In genomic region chr10:133277993-133278576, GRCh38 we compare ENCODE assay signal across 10 cellular contexts. TPM values are rescaled to one million over a fixed set of nuclear protein-coding genes. Genes with fewer than 3 reads are reported as not detected.
DNase-seq lines count a peak whose midpoint lies in the region; ATAC-seq and TF ChIP-seq lines count a peak whose summit lies in the region.
"Had no signal": no experiment of that assay in that cellular context is flagged by ENCODE, and none has a peak within 500 bp of the region (broad histone marks: within the 10 kb centered on the region; RNA-seq: fewer than 3 reads in every experiment).

No MANE protein-coding gene starts in this region.

- H3K4me3 ChIP-seq in esophagus squamous epithelium, result no peak overlapping the region
- H3K4me3 ChIP-seq: ascending aorta had no signal

- no peak for DNase-seq in activated CD8-positive, alpha-beta memory T cell treated with anti-CD3 and anti-CD28 coated beads, Interleukin-2, amount 10 ng/mL, durations not matched to agents 7 days and 5 days
- no peak for DNase-seq in activated CD8-positive, alpha-beta memory T cell treated with anti-CD3 and anti-CD28 coated beads, Interleukin-2, amount 50 U/mL, for 4 hours
- DNase-seq in T-cell (peak in 1 of 34 experiments; percentile 15), esophagus squamous epithelium (lab: John Stamatoyannopoulos, UW) (no peak), HEK293T (ENCODE audit: extremely low spot score) (no peak), NCI-H1930 (lab: John Stamatoyannopoulos, UW) (no peak)

- H3K27me3 Mint-ChIP-seq in activated CD8-positive, alpha-beta memory T cell treated with anti-CD3 and anti-CD28 coated beads, Interleukin-2, amount 10 ng/mL, durations not matched to agents 7 days and 5 days, result no peaks in the 10 kb centered on the region
- no peaks in the 10 kb centered on the region for H3K27me3 Mint-ChIP-seq in T-cell
- H3K27me3 Mint-ChIP-seq in stimulated activated memory B cell treated with anti-CD40 and anti-IgM and Interleukin-4, amounts not matched to agents 10 μg/mL and 1 μg/mL and 100 μg/mL, for 72 hours, result no peaks in the 10 kb centered on the region

- TF ChIP-seq CTCF in esophagus squamous epithelium (IDR thresholded peaks at IDR 0.05), result no peak

- ATAC-seq in activated CD8-positive, alpha-beta memory T cell treated with anti-CD3 and anti-CD28 coated beads, Interleukin-2, amount 10 ng/mL, durations not matched to agents 7 days and 5 days, result peak; percentile 0
- no peak for ATAC-seq in T-cell (replicated peaks in 1 of 4)
- ATAC-seq in stimulated activated memory B cell treated with anti-CD40 and anti-IgM and Interleukin-4, amounts not matched to agents 10 μg/mL and 1 μg/mL and 100 μg/mL, for 72 hours, result no peak
- no peak for ATAC-seq in HG02642 (IDR thresholded peaks at IDR 0.05; ENCODE audit: poor library complexity, unreplicated experiment)

- 41 to 53% methylated on average over 4 to 10 of the region's 12 CpGs for WGBS in esophagus squamous epithelium, 2 donors

- H3K4me3 Mint-ChIP-seq in activated CD8-positive, alpha-beta memory T cell treated with anti-CD3 and anti-CD28 coated beads, Interleukin-2, amount 10 ng/mL, durations not matched to agents 7 days and 5 days, result peak overlapping the region; percentile 78
- H3K4me3 Mint-ChIP-seq in T-cell, result peak overlapping the region; percentile 68 to 79 (median 68)
- peak overlapping the region; percentile 77 for H3K4me3 Mint-ChIP-seq in stimulated activated memory B cell treated with anti-CD40 and anti-IgM and Interleukin-4, amounts not matched to agents 10 μg/mL and 1 μg/mL and 100 μg/mL, for 72 hours

- peaks cover 19 to 61% (median 20%) of the 10 kb centered on the region in 3 donors for H3K4me1 ChIP-seq in esophagus squamous epithelium

- no peak for TF ChIP-seq POLR2A in esophagus squamous epithelium (IDR thresholded peaks at IDR 0.05)

- H3K4me1 Mint-ChIP-seq in activated CD8-positive, alpha-beta memory T cell treated with anti-CD3 and anti-CD28 coated beads, Interleukin-2, amount 10 ng/mL, durations not matched to agents 7 days and 5 days, result peaks cover 36% of the 10 kb centered on the region
- H3K4me1 Mint-ChIP-seq in T-cell, result peaks cover 27 to 40% (median 40%) of the 10 kb centered on the region in 3 donors
- peaks cover 55% of the 10 kb centered on the region for H3K4me1 Mint-ChIP-seq in stimulated activated memory B cell treated with anti-CD40 and anti-IgM and Interleukin-4, amounts not matched to agents 10 μg/mL and 1 μg/mL and 100 μg/mL, for 72 hours

- peak overlapping the region; percentile 99 for H3K27ac Mint-ChIP-seq in activated CD8-positive, alpha-beta memory T cell treated with anti-CD3 and anti-CD28 coated beads, Interleukin-2, amount 10 ng/mL, durations not matched to agents 7 days and 5 days
- peak overlapping the region; percentile 96 to 99 for H3K27ac Mint-ChIP-seq in T-cell
- peak overlapping the region; percentile 80 for H3K27ac Mint-ChIP-seq in stimulated activated memory B cell treated with anti-CD40 and anti-IgM and Interleukin-4, amounts not matched to agents 10 μg/mL and 1 μg/mL and 100 μg/mL, for 72 hours

- peaks cover 5% of the 10 kb centered on the region for H3K36me3 Mint-ChIP-seq in activated CD8-positive, alpha-beta memory T cell treated with anti-CD3 and anti-CD28 coated beads, Interleukin-2, amount 10 ng/mL, durations not matched to agents 7 days and 5 days
- peaks cover 9% of the 10 kb centered on the region for H3K36me3 Mint-ChIP-seq in T-cell
- peaks cover 19% of the 10 kb centered on the region for H3K36me3 Mint-ChIP-seq in stimulated activated memory B cell treated with anti-CD40 and anti-IgM and Interleukin-4, amounts not matched to agents 10 μg/mL and 1 μg/mL and 100 μg/mL, for 72 hours

- peaks cover 0 to 39% (median 6%) of the 10 kb centered on the region in 4 donors for H3K27me3 ChIP-seq in esophagus squamous epithelium
- H3K27me3 ChIP-seq: ascending aorta had no signal

- POLR2A ChIA-PET in T-cell (lab: Charles Lee), result interaction anchor here (1.1 to 2.6 kb wide), 2 partner anchors 29 to 30 kb away, joined by 4 to 6 read pairs; no protein-coding TSS in a partner anchor
- POLR2A ChIA-PET in HEK293T (lab: Yijun Ruan, JAX), result interaction anchor here (1.4 kb wide), 1 partner anchor 14 kb away, joined by 3 read pairs; no protein-coding TSS in a partner anchor

- peak overlapping the region in 3 of 4 donors; percentile 25 to 71 (median 69) for H3K27ac ChIP-seq in esophagus squamous epithelium

- no peaks in the 10 kb centered on the region for H3K9me3 Mint-ChIP-seq in activated CD8-positive, alpha-beta memory T cell treated with anti-CD3 and anti-CD28 coated beads, Interleukin-2, amount 10 ng/mL, durations not matched to agents 7 days and 5 days (ENCODE audit: low read depth)
- no peaks in the 10 kb centered on the region for H3K9me3 Mint-ChIP-seq in T-cell
- no peaks in the 10 kb centered on the region for H3K9me3 Mint-ChIP-seq in stimulated activated memory B cell treated with anti-CD40 and anti-IgM and Interleukin-4, amounts not matched to agents 10 μg/mL and 1 μg/mL and 100 μg/mL, for 72 hours

- peaks cover 10 to 47% (median 28%) of the 10 kb centered on the region in 3 donors for H3K36me3 ChIP-seq in esophagus squamous epithelium

- CTCF ChIA-PET in activated CD8-positive, alpha-beta memory T cell treated with anti-CD3 and anti-CD28 coated beads, Interleukin-2, amount 10 ng/mL, durations not matched to agents 7 days and 5 days (lab: Charles Lee), result interaction anchor here (0.7 to 2.6 kb wide), 11 partner anchors 9 to 134 kb away, joined by 3 to 21 read pairs (median 5); no protein-coding TSS in a partner anchor
- CTCF ChIA-PET in T-cell (lab: Charles Lee), result no interaction called here
- CTCF ChIA-PET in HEK293T (lab: Yijun Ruan, JAX), result interaction anchor here (1.1 kb wide), 1 partner anchor 35 kb away, joined by 3 read pairs; no protein-coding TSS in a partner anchor

- intact Hi-C loops in esophagus squamous epithelium (cut with DNase I), result no loop called here

- H3K9me3 ChIP-seq in esophagus squamous epithelium, result no peaks in the 10 kb centered on the region
- H3K9me3 ChIP-seq: ascending aorta had no signal

TF ChIP-seq in HEK293T, 16 proteins besides CTCF, POLR2A, EP300 and RAD21:
- TF ChIP-seq ELF4 (IDR thresholded peaks at IDR 0.05) (no peak), LEF1 (IDR thresholded peaks at IDR 0.05; ENCODE audit: borderline replicate concordance) (no peak), L3MBTL2 (conservative IDR thresholded peaks at IDR 0.05) (no peak), FOXK2 (IDR thresholded peaks at IDR 0.05) (no peak), TARDBP (IDR thresholded peaks at IDR 0.05) (no peak), SP1 (IDR thresholded peaks at IDR 0.05) (no peak), NFRKB (IDR thresholded peaks at IDR 0.05) (no peak), HDGF (IDR thresholded peaks at IDR 0.05; ENCODE audit: borderline replicate concordance) (no peak), FOXA1 (IDR thresholded peaks at IDR 0.05) (no peak), FOXM1 (IDR thresholded peaks at IDR 0.05; ENCODE audit: borderline replicate concordance) (no peak)
- TF ChIP-seq, protein P1, sequence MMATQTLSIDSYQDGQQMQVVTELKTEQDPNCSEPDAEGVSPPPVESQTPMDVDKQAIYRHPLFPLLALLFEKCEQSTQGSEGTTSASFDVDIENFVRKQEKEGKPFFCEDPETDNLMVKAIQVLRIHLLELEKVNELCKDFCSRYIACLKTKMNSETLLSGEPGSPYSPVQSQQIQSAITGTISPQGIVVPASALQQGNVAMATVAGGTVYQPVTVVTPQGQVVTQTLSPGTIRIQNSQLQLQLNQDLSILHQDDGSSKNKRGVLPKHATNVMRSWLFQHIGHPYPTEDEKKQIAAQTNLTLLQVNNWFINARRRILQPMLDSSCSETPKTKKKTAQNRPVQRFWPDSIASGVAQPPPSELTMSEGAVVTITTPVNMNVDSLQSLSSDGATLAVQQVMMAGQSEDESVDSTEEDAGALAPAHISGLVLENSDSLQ (IDR thresholded peaks at IDR 0.05), result no peak

RNA-seq across cellular contexts. Expression of gene ADAM8, which starts 1.4 kb away (rescaled TPM):
- total RNA-seq in activated CD8-positive, alpha-beta memory T cell treated with anti-CD3 and anti-CD28 coated beads, Interleukin-2, amount 10 ng/mL, durations not matched to agents 7 days and 5 days, result 100 to 1,000 TPM; 142 to 173 TPM
- total RNA-seq in T-cell (100 to 1,000 TPM in 3 of 5 donors, 10 to 100 TPM in 2; 80.5 to 142 (median 107) TPM), esophagus squamous epithelium (1 to 10 TPM; 3.3 to 5.7 (median 4.3) TPM)

RNA-seq across cellular contexts. Expression of gene TUBGCP2, which starts 30.6 kb away (rescaled TPM):
- 10 to 100 TPM; 60.4 to 64.7 TPM for total RNA-seq in activated CD8-positive, alpha-beta memory T cell treated with anti-CD3 and anti-CD28 coated beads, Interleukin-2, amount 10 ng/mL, durations not matched to agents 7 days and 5 days
- total RNA-seq in T-cell, result 10 to 100 TPM; 64.5 to 80.8 (median 72.7) TPM
- 10 to 100 TPM; 28.4 to 44.4 (median 38.9) TPM for total RNA-seq in esophagus squamous epithelium

RNA-seq across cellular contexts. Expression of gene ZNF511, which starts 30.6 kb away (rescaled TPM):
- total RNA-seq in activated CD8-positive, alpha-beta memory T cell treated with anti-CD3 and anti-CD28 coated beads, Interleukin-2, amount 10 ng/mL, durations not matched to agents 7 days and 5 days, result 10 to 100 TPM; 50.7 to 60.1 TPM
- total RNA-seq in T-cell, result 10 to 100 TPM; 35.2 to 44.7 (median 36.8) TPM
- total RNA-seq in esophagus squamous epithelium, result 10 to 100 TPM; 16.1 to 26.7 (median 17.7) TPM

RNA-seq across cellular contexts. Expression of gene VENTX, which starts 40.4 kb away (rescaled TPM):
- under 1 TPM in 1 of 2 experiments, not detected in 1; 0.12 TPM for total RNA-seq in activated CD8-positive, alpha-beta memory T cell treated with anti-CD3 and anti-CD28 coated beads, Interleukin-2, amount 10 ng/mL, durations not matched to agents 7 days and 5 days
- total RNA-seq in T-cell, result under 1 TPM in 3 of 5 donors, not detected in 2; 0.12 to 0.13 (median 0.12) TPM
- total RNA-seq in esophagus squamous epithelium, result under 1 TPM in 3 of 4 donors, not detected in 1; 0.13 to 0.95 (median 0.82) TPM
- total RNA-seq: T-helper 2 cell treated with Interferon-gamma antibody and Interleukin-4, amounts not matched to agents 100 ng/mL and 5 ng/mL, for 36 hours had no signal

RNA-seq across cellular contexts. Expression of gene UTF1, which starts 48.1 kb away (rescaled TPM):
- not detected for total RNA-seq in activated CD8-positive, alpha-beta memory T cell treated with anti-CD3 and anti-CD28 coated beads, Interleukin-2, amount 10 ng/mL, durations not matched to agents 7 days and 5 days
- total RNA-seq in T-cell (under 1 TPM in 1 of 5 donors, not detected in 4; 0.23 TPM), esophagus squamous epithelium (not detected)
- total RNA-seq: ascending aorta; T-helper 2 cell treated with Interferon-gamma antibody and Interleukin-4, amounts not matched to agents 100 ng/mL and 5 ng/mL, for 36 hours had no signal

Comparison
In these comparisons a context has a peak if more than half of its experiments do, and no peak if none do; other contexts are left out.
1. RNA of gene ADAM8, which starts 1.4 kb away (total RNA-seq): 142 to 173 TPM in activated CD8-positive, alpha-beta memory T cell treated with anti-CD3 and anti-CD28 coated beads, Interleukin-2, amount 10 ng/mL, durations not matched to agents 7 days and 5 days and 80.5 to 142 TPM in T-cell; 3.3 to 5.7 TPM in esophagus squamous epithelium; every median in the first group is over 10 times any median in the second.
2. CTCF ChIA-PET loops: an anchor here in activated CD8-positive, alpha-beta memory T cell treated with anti-CD3 and anti-CD28 coated beads, Interleukin-2, amount 10 ng/mL, durations not matched to agents 7 days and 5 days (0.7 to 2.6 kb wide) and HEK293T (1.1 kb wide); none called in T-cell.
3. Peak in every context shown above with its lines, with median percentiles within 50 percentile points of each other: H3K27ac Mint-ChIP-seq and H3K4me3 Mint-ChIP-seq.